In the genomic region with DNA sequence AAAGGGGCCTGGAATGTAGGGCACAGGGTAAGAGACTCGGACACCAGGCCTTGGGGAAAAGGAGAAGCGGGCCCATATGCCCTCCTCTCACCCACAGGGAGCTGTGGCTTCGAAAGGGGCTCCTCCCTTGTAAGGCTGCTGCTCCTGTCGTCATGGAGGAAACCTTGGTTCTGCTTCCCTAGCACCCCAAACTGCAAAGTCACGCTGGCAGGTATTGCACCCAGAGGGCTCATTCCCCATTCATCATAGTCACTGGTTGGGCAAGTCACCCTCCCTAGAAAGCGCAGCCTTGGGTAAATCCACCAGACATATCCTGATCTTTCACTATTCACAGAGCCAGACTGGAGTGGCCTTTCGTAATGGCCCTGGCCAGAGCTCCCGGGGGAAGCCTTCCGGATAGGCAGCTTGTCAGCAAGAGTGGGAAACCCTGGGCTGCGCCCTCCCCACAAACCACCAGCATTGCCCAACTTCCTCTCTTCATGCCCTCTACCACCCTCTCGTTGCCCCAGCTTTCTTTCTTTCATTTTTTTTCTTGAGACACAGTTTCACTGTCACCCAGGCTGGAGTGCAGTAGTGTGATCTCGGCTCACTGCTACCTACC, we compare ENCODE assay signal across 8 cellular contexts.
DNase-seq lines count a peak whose midpoint lies in the region; ATAC-seq lines count a peak whose summit lies in the region.

No MANE protein-coding gene starts in this region.

- ATAC-seq in HG03196 (IDR thresholded peaks at IDR 0.05; ENCODE audit: unreplicated experiment) (peak; percentile 57), HG03342 (IDR thresholded peaks at IDR 0.05; ENCODE audit: unreplicated experiment) (no peak), GM19397 (IDR thresholded peaks at IDR 0.05; ENCODE audit: unreplicated experiment) (no peak)

- H3K4me3 ChIP-seq in skin epidermis: no peak overlapping the region

- peak; percentile 48 for DNase-seq in activated CD4-positive, alpha-beta T cell treated with anti-CD3 and anti-CD28 coated beads for 48 hours
- DNase-seq in fibroblast of gingiva (ENCODE audit: low read depth) (peak; percentile 85), cerebellar cortex (ENCODE audit: low spot score) (no peak), HT-29 (ENCODE audit: low spot score) (no peak)

- H3K27ac ChIP-seq in skin epidermis: peak overlapping the region in 14 of 21 experiments; percentile 17 to 82 (median 56)

Comparison
In these comparisons a context has a peak if more than half of its experiments do, and no peak if none do; other contexts are left out.
1. DNase-seq: peak in activated CD4-positive, alpha-beta T cell treated with anti-CD3 and anti-CD28 coated beads for 48 hours (single experiment) and fibroblast of gingiva (single experiment); none in cerebellar cortex (single experiment) and HT-29 (single experiment).